ENCODE assay signal across 9 cellular contexts in genomic region chr3:172152869-172153268, GRCh38.
DNase-seq lines count a peak whose midpoint lies in the region; ATAC-seq lines count a peak whose summit lies in the region.
"Had no signal": no experiment of that assay in that cellular context is flagged by ENCODE, and none has a peak within 500 bp of the region (broad histone marks: within the 10 kb centered on the region; RNA-seq: fewer than 3 reads in every experiment).

No MANE protein-coding gene starts in this region.

- peak overlapping the region; percentile 80 for H3K4me3 Mint-ChIP-seq in T-helper 17 cell

- H3K4me1 Mint-ChIP-seq in T-helper 17 cell, result peaks cover 33% of the 10 kb centered on the region

- H3K27ac ChIP-seq in rectal smooth muscle tissue (ENCODE audit: low read depth, low read length), result peak overlapping the region; percentile 87

- H3K4me1 ChIP-seq in rectal smooth muscle tissue (ENCODE audit: control insufficient read depth, insufficient read depth, low read length), result peaks cover 29% of the 10 kb centered on the region

- no peaks in the 10 kb centered on the region for H3K27me3 ChIP-seq in rectal smooth muscle tissue (ENCODE audit: control insufficient read depth, insufficient read depth, low read length)

- no peak overlapping the region for H3K9ac ChIP-seq in rectal smooth muscle tissue (ENCODE audit: low read length)

- H3K36me3 ChIP-seq in rectal smooth muscle tissue (ENCODE audit: control insufficient read depth, insufficient read depth, low read length), result no peaks in the 10 kb centered on the region

- H3K4me3 ChIP-seq in rectal smooth muscle tissue (ENCODE audit: low read length), result no peak overlapping the region

- no peaks in the 10 kb centered on the region for H3K9me3 ChIP-seq in T-helper 17 cell (ENCODE audit: control insufficient read depth, low read length, poor library complexity, severe bottlenecking)

- H3K36me3 Mint-ChIP-seq in T-helper 17 cell (ENCODE audit: low read depth), result peaks cover 2% of the 10 kb centered on the region

- peak overlapping the region; percentile 88 for H3K27ac Mint-ChIP-seq in T-helper 17 cell

- no peaks in the 10 kb centered on the region for H3K27me3 Mint-ChIP-seq in T-helper 17 cell

- ATAC-seq in T-helper 17 cell (no peak), HG03571 (IDR thresholded peaks at IDR 0.05; ENCODE audit: unreplicated experiment) (no peak)

- DNase-seq in GM03348 (ENCODE audit: low spot score) (peak; percentile 33), T-helper 17 cell (no peak), glomerular visceral epithelial cell (ENCODE audit: extremely low spot score) (peak; percentile 64), MV-4-11 (lab: John Stamatoyannopoulos, UW) (no peak), NCI-H526 treated with DMSO at 0.1 percent for 48 hours (lab: John Stamatoyannopoulos, UW) (no peak), NCI-H345 treated with DMSO at 0.1 percent for 48 hours (lab: John Stamatoyannopoulos, UW; ENCODE audit: unreplicated experiment) (no peak)
- DNase-seq: NCI-H1436 treated with DMSO at 0.1 percent for 48 hours had no signal

Comparison
In these comparisons a context has a peak if more than half of its experiments do, and no peak if none do; other contexts are left out.
1. DNase-seq: peak in GM03348 (single experiment) and glomerular visceral epithelial cell (single experiment); none in T-helper 17 cell (0 of 3), MV-4-11 (single experiment), NCI-H526 treated with DMSO at 0.1 percent for 48 hours (single experiment) and NCI-H345 treated with DMSO at 0.1 percent for 48 hours (single experiment).